8 cellular contexts compared by ENCODE assay signal in the genomic region with DNA sequence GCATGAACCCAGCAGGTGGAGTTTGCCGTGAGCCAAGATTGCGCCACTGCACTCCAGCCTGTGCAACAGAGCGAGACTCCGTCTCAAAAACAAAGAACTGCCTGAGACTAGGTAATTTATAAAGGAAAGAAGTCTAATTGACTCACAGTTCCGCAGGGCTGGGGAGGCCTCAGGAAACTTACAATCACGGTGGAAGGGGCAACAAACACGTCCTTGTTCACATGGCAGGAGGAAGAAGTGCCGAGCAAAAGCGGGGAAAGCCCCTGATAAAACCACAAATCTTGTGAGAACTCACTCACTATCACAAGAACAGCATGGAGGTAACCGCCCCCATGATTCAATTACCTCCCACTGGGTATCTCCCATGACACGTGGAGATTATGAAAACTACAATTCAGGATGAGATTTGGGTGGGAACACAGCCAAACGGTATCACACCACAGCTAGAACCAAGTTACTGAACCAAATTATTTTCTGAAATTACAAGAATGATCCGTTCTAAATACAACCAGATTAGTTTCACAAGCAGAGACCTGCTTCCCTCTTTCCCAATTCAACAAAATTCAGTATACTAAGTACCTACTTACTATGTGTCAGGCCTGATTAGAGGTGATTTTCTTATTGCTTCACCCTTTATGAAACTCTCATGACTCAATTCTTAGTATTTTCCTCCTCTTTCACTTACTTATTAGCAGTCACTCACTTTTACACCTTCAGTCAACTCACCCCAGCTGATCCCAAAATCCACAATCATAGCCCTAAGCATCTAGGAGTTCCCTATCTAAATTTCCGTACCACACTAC. TPM values are rescaled to one million over a fixed set of nuclear protein-coding genes. Genes with fewer than 3 reads are reported as not detected.
DNase-seq lines count a peak whose midpoint lies in the region; ATAC-seq, FAIRE-seq and TF ChIP-seq lines count a peak whose summit lies in the region.

No MANE protein-coding gene starts in this region.

- ATAC-seq in A549 (no peak), aorta (ENCODE audit: low FRiP score) (no peak), heart right ventricle (no peak)

- TF ChIP-seq EP300 in A549 (IDR thresholded peaks at IDR 0.05) = no peak

- TF ChIP-seq CTCF in A549 (IDR thresholded peaks at IDR 0.05) (no peak), heart right ventricle (IDR thresholded peaks at IDR 0.05) (no peak)

- H3K27ac ChIP-seq in A549 (no peak overlapping the region), aorta (ENCODE audit: low read depth in 1 of 2, low read length in 2 of 2) (no peak overlapping the region), heart right ventricle (no peak overlapping the region)

- H3K4me3 ChIP-seq in A549 (no peak overlapping the region), aorta (ENCODE audit: low read length in 2 of 2) (no peak overlapping the region), heart right ventricle (no peak overlapping the region)

- H3K4me1 ChIP-seq in A549 (peaks cover 27% of the 10 kb centered on the region), aorta (ENCODE audit: control insufficient read depth in 1 of 2, insufficient read depth in 2 of 2, low read length in 2 of 2) (no peaks in the 10 kb centered on the region), heart right ventricle (peaks cover 0 to 22% (median 0%) of the 10 kb centered on the region in 9 donors)

- H3K36me3 ChIP-seq in aorta (ENCODE audit: control insufficient read depth in 1 of 2, insufficient read depth in 2 of 2, low read length in 1 of 2) = peaks cover 0 to 2% of the 10 kb centered on the region in 2 donors
- H3K36me3 ChIP-seq in heart right ventricle = peaks cover 0 to 6% (median 0%) of the 10 kb centered on the region in 9 donors

- TF ChIP-seq POLR2A in A549 (IDR thresholded peaks at IDR 0.05; ENCODE audit: low read length) = no peak

- POLR2A ChIA-PET in A549 (lab: Yijun Ruan, JAX) = no interaction called here

- H3K27me3 ChIP-seq in aorta (ENCODE audit: control insufficient read depth in 1 of 2, insufficient read depth in 2 of 2, low read length in 1 of 2) (no peaks in the 10 kb centered on the region), heart right ventricle (no peaks in the 10 kb centered on the region)

- DNase-seq in A549 (ENCODE audit: low read depth in 1 of 2, low spot score in 1 of 2) (no peak), KBM-7 (peak; percentile 67), kidney tubule cell (ENCODE audit: low spot score) (peak; percentile 97), D341Med (ENCODE audit: low spot score) (no peak), NCI-H1436 (lab: John Stamatoyannopoulos, UW) (no peak), aorta (no peak), heart right ventricle (no peak)
- DNase-seq in activated T-cell treated with anti-CD3 and anti-CD28 coated beads, Interleukin-2, amount 50 U/mL, for 48 hours = peak; percentile 70 to 71

- CTCF ChIA-PET in A549 (lab: Yijun Ruan, JAX) = interaction anchor here (1.2 kb wide), 2 partner anchors 10 to 18 kb away, joined by 4 to 6 read pairs; no protein-coding TSS in a partner anchor

- TF ChIP-seq RAD21 in A549 (conservative IDR thresholded peaks at IDR 0.05 in 1 of 2, IDR thresholded peaks at IDR 0.05 in 1 of 2) = no peak

- no peak for FAIRE-seq in A549 (lab: Jason Lieb, UNC)

- H3K9me3 ChIP-seq in A549 (no peaks in the 10 kb centered on the region), aorta (ENCODE audit: control insufficient read depth, low read length) (no peaks in the 10 kb centered on the region), heart right ventricle (no peaks in the 10 kb centered on the region)

- in situ Hi-C loops in KBM-7 (cut with MboI; ENCODE audit: low pct_unique_long_range_greater_than_20kb, low sequenced_read_pairs) = no loop called here

- intact Hi-C loops in aorta (cut with DNase I) = no loop called here
- intact Hi-C loops in heart right ventricle (cut with DNase I) = no loop called here

- peak overlapping the region; percentile 58; the same call in 1 of the 3 replicates for H3K4me2 ChIP-seq in A549

- WGBS in A549 (ENCODE audit: missing lambda C conversion rate) = 84% methylated on average over 14 of the region's 14 CpGs
- 90 to 93% methylated on average over 14 of the region's 14 CpGs for WGBS in aorta, 2 donors
- WGBS in heart right ventricle, 2 donors = 74 to 80% methylated on average over 14 of the region's 14 CpGs

TF ChIP-seq in A549, 52 proteins besides CTCF, POLR2A, EP300 and RAD21:
- TF ChIP-seq EHF (CRISPR knock-in tag; IDR thresholded peaks at IDR 0.05) = no peak

RNA-seq across cellular contexts. Expression of a gene that starts 8.4 kb away (rescaled TPM):
- polyA plus RNA-seq in A549 (2011; rRNA removed) = 20.9 and 22.8 TPM in 2 replicates
- 6.6 and 8.1 TPM in 2 replicates for polyA plus RNA-seq in A549 (2012; cell fraction: cytosol; rRNA removed)
- 2.1 and 3.4 TPM in 2 replicates for polyA plus RNA-seq in A549 (2012; cell fraction: nucleus; rRNA removed)
- polyA plus RNA-seq in A549 (2017; fragmentation: RNase III; extraction: RNeasy Plus Mini Kit Qiagen cat#74134 plus additional on column Dnase treatment) = 15.0 to 18.0 TPM (median 16.4 TPM) in 3 replicates
- 11.1 and 11.8 TPM in 2 replicates for polyA minus RNA-seq in A549 (2011; rRNA and poly(A)+ RNA removed)
- 10 to 100 TPM; 17.0 to 21.1 TPM for total RNA-seq in aorta
- polyA plus RNA-seq in aorta = 10 to 100 TPM in 1 of 2 donors, 1 to 10 TPM in 1; 8.8 to 16.3 TPM
- 10 to 100 TPM in 2 of 10 donors, 1 to 10 TPM in 8; 7.5 to 11.3 (median 9.1) TPM for total RNA-seq in heart right ventricle
- 1 to 10 TPM; 7.7 to 7.8 TPM for polyA plus RNA-seq in heart right ventricle

Comparison
In these comparisons a context has a peak if more than half of its experiments do, and no peak if none do; other contexts are left out.
1. DNase-seq: peak in KBM-7 (single experiment), activated T-cell treated with anti-CD3 and anti-CD28 coated beads, Interleukin-2, amount 50 U/mL, for 48 hours (2 of 2) and kidney tubule cell (single experiment); none in A549 (0 of 2), D341Med (single experiment), NCI-H1436 (single experiment), aorta (0 of 2) and heart right ventricle (0 of 2).